In the genomic region with DNA sequence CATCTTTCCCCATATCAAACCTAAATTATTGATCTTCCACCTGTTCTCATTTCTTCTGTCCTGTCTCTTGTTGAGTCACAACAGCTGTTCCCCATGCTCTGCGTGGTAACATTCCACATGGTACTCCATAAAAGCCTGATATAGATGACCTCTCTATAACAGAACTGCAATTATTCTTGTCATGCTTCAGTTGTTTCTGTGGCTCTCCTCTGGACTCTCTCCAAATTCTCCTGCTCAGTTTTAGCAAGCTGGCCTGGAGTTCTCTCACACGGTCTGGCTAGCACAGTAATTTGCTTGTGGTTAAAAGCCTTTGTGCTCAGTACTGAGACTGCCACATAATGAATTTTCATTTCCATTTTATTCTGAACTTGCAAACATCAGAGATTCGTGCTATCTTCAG, we compare ENCODE assay signal across 9 cellular contexts. TPM values are rescaled to one million over a fixed set of nuclear protein-coding genes. Genes with fewer than 3 reads are reported as not detected.
DNase-seq lines count a peak whose midpoint lies in the region; ATAC-seq, FAIRE-seq and TF ChIP-seq lines count a peak whose summit lies in the region.
"Had no signal": no experiment of that assay in that cellular context is flagged by ENCODE, and none has a peak within 500 bp of the region (broad histone marks: within the 10 kb centered on the region; RNA-seq: fewer than 3 reads in every experiment).

No MANE protein-coding gene starts in this region.

- no peak for TF ChIP-seq POLR2A in HepG2 (IDR thresholded peaks at IDR 0.05; ENCODE audit: insufficient read depth in 1 of 2, low read depth in 2 of 2, low read length in 2 of 2)
- TF ChIP-seq POLR2A in thyroid gland (IDR thresholded peaks at IDR 0.05) = no peak

- no peak overlapping the region for H2AFZ ChIP-seq in HepG2 (ENCODE audit: low read length)

- no peaks in the 10 kb centered on the region for H3K27me3 ChIP-seq in liver (ENCODE audit: control insufficient read depth in 4 of 4, insufficient read depth in 4 of 4, low read length in 3 of 4)
- H3K27me3 ChIP-seq in HepG2 (ENCODE audit: control insufficient read depth in 1 of 2, insufficient read depth in 2 of 2, low read length in 2 of 2) = no peaks in the 10 kb centered on the region
- H3K27me3 ChIP-seq in thyroid gland = no peaks in the 10 kb centered on the region

- H3K4me1 ChIP-seq in liver (ENCODE audit: control insufficient read depth in 4 of 4, insufficient read depth in 4 of 4, low read length in 3 of 4) (peaks cover 5 to 22% (median 15%) of the 10 kb centered on the region in 4 donors), HepG2 (ENCODE audit: insufficient read depth, low read length) (no peaks in the 10 kb centered on the region), thyroid gland (peaks cover 14 to 22% of the 10 kb centered on the region in 2 donors)

- TF ChIP-seq RAD21 in liver (IDR thresholded peaks at IDR 0.05) (no peak), HepG2 (CRISPR knock-in tag; IDR thresholded peaks at IDR 0.05) (no peak)

- DNase-seq in HepG2 (ENCODE audit: low spot score) (no peak), NCI-H2227 (lab: John Stamatoyannopoulos, UW; ENCODE audit: unreplicated experiment) (peak; percentile 71), foreskin fibroblast (peak; percentile 34 to 57), thyroid gland (peak; percentile 68 to 74), posterior vena cava (ENCODE audit: low spot score) (no peak)
- DNase-seq: CD4-positive, CD25-positive, alpha-beta regulatory T cell had no signal

- TF ChIP-seq CTCF in liver (IDR thresholded peaks at IDR 0.05; ENCODE audit: low read depth, low read length, missing input control) (no peak), HepG2 (CRISPR knock-in tag; IDR thresholded peaks at IDR 0.05) (no peak), foreskin fibroblast (IDR thresholded peaks at IDR 0.05; ENCODE audit: low read depth, low read length) (no peak), thyroid gland (IDR thresholded peaks at IDR 0.05) (no peak)

- ATAC-seq in HepG2 (no peak), GM21526 (IDR thresholded peaks at IDR 0.05; ENCODE audit: low FRiP score, unreplicated experiment) (no peak), HG03378 (IDR thresholded peaks at IDR 0.05; ENCODE audit: unreplicated experiment) (no peak)

- TF ChIP-seq EP300 in HepG2 (IDR thresholded peaks at IDR 0.05; ENCODE audit: low read depth in 2 of 2, low read length in 2 of 2) (no peak), HepG2 (CRISPR knock-in tag; IDR thresholded peaks at IDR 0.05; ENCODE audit: borderline replicate concordance) (no peak)

- H3K9me3 ChIP-seq in liver (ENCODE audit: control insufficient read depth in 4 of 4, low read length in 3 of 4) (no peaks in the 10 kb centered on the region), HepG2 (ENCODE audit: low read length) (no peaks in the 10 kb centered on the region), thyroid gland (no peaks in the 10 kb centered on the region)

- H3K27ac ChIP-seq in liver (ENCODE audit: low read depth in 1 of 2, low read length in 2 of 2) = peak overlapping the region; percentile 10 to 42
- no peak overlapping the region for H3K27ac ChIP-seq in HepG2 (ENCODE audit: extremely low read length, insufficient read depth, low read length)
- H3K27ac ChIP-seq in thyroid gland = peak overlapping the region; percentile 53 to 85 (median 80)

- no peaks in the 10 kb centered on the region for H4K20me1 ChIP-seq in HepG2 (ENCODE audit: insufficient read depth, low read length)

- no TSS peak for BruUV-seq in HepG2 (replicated peaks; lab: Mats Ljungman, UMichigan)

- H3K4me3 ChIP-seq in liver (ENCODE audit: low read depth in 1 of 3, low read length in 3 of 3) = no peak overlapping the region
- H3K4me3 ChIP-seq in HepG2 (replicated peaks in 1 of 3; ENCODE audit: insufficient read depth in 1 of 3, low read depth in 2 of 3, low read length in 3 of 3) = no peak overlapping the region
- no peak overlapping the region for H3K4me3 ChIP-seq in foreskin fibroblast (ENCODE audit: low read depth in 1 of 2, low read length in 2 of 2)
- no peak overlapping the region for H3K4me3 ChIP-seq in thyroid gland (replicated peaks in 1 of 3)

- H3K9ac ChIP-seq in liver (ENCODE audit: low read depth in 1 of 2, low read length in 2 of 2) (peak overlapping the region in 1 of 2 donors; percentile 61), HepG2 (ENCODE audit: insufficient read depth, low read depth, low read length) (no peak overlapping the region)

- in situ Hi-C loops in HepG2 (cut with HindIII; ENCODE audit: extremely low pct_ligation_motif_present, low pct_unique_long_range_greater_than_20kb) = no loop called here

- 27% methylated on average over 3 of the region's 3 CpGs for WGBS in liver
- 88% methylated on average over 3 of the region's 3 CpGs for WGBS in HepG2 (ENCODE audit: low lambda C conversion rate)
- 18 to 32% methylated on average over 3 of the region's 3 CpGs for WGBS in thyroid gland, 2 donors

- no peaks in the 10 kb centered on the region for H3K79me2 ChIP-seq in HepG2 (ENCODE audit: insufficient read depth, low read length)

- intact Hi-C loops in HepG2 (cut with micrococcal nuclease; ENCODE audit: unreplicated experiment) = no loop called here
- intact Hi-C loops in thyroid gland (cut with DNase I) = no loop called here
- intact Hi-C loops in posterior vena cava (cut with DNase I) = no loop called here

- H3K4me2 ChIP-seq in HepG2 (ENCODE audit: low read depth, low read length) = no peak overlapping the region

- no peak for FAIRE-seq in HepG2 (lab: Jason Lieb, UNC)

- POLR2A ChIA-PET in HepG2 (lab: Yijun Ruan, JAX) = no interaction called here

- peaks cover 0 to 3% (median 0%) of the 10 kb centered on the region in 4 donors for H3K36me3 ChIP-seq in liver (ENCODE audit: control insufficient read depth in 4 of 4, insufficient read depth in 3 of 4, low read depth in 1 of 4, low read length in 3 of 4)
- H3K36me3 ChIP-seq in HepG2 (replicated peaks in 1 of 2; ENCODE audit: control insufficient read depth in 1 of 2, insufficient read depth in 2 of 2, low read length in 2 of 2) = no peaks in the 10 kb centered on the region; a peak in 1 of 5 replicates
- H3K36me3 ChIP-seq in thyroid gland = no peaks in the 10 kb centered on the region

- CTCF ChIA-PET in HepG2 (lab: Yijun Ruan, JAX; ENCODE audit: low intra/inter-chr PET ratio, low total read pairs) = no interaction called here

RNA-seq across cellular contexts. Expression of a gene that starts 10.6 kb away (rescaled TPM):
- total RNA-seq in liver = 1 to 10 TPM in 1 of 2 donors, under 1 TPM in 1; 0.14 to 1.4 TPM
- polyA plus RNA-seq in liver = under 1 TPM; 0.12 to 0.64 TPM
- 0.07 TPM in 1 of 2 replicates, not detected in the other for total RNA-seq in HepG2 (2016; rRNA removed; fragmentation: Illumina TruSeq; extraction: Trizol)
- total RNA-seq in HepG2 (2016; cell fraction: cytosol; rRNA removed; fragmentation: Illumina TruSeq; extraction: Trizol; ENCODE audit: low read depth) = 0.26 and 0.30 TPM in 2 replicates
- 0.19 TPM in 1 of 2 replicates, not detected in the other for total RNA-seq in HepG2 (2016; cell fraction: insoluble cytoplasmic fraction; rRNA removed; fragmentation: Illumina TruSeq; extraction: Trizol)
- 0.22 TPM in 1 of 2 replicates, not detected in the other for total RNA-seq in HepG2 (2016; cell fraction: membrane; rRNA removed; fragmentation: Illumina TruSeq; extraction: Trizol)
- total RNA-seq in HepG2 (2016; cell fraction: nucleus; rRNA removed; fragmentation: Illumina TruSeq; extraction: Trizol) = 0.19 TPM in 1 of 2 replicates, not detected in the other
- polyA plus RNA-seq in HepG2 (2011; rRNA removed) = 0.32 and 0.46 TPM in 2 replicates
- polyA plus RNA-seq in HepG2 (2011; cell fraction: cytosol; rRNA removed) = 0.04 and 0.08 TPM in 2 replicates
- polyA plus RNA-seq in HepG2 (2011; cell fraction: nucleus; rRNA removed) = 0.82 and 1.2 TPM in 2 replicates
- 0.24 and 0.29 TPM in 2 replicates for polyA plus RNA-seq in HepG2 (2012)
- polyA plus RNA-seq in HepG2 (2016; cell fraction: cytosol; fragmentation: Illumina TruSeq; extraction: Trizol; ENCODE audit: low read depth) = not detected in 2 replicates
- not detected in 2 replicates for polyA plus RNA-seq in HepG2 (2016; cell fraction: insoluble cytoplasmic fraction; fragmentation: Illumina TruSeq; extraction: Trizol; ENCODE audit: low read depth)
- polyA plus RNA-seq in HepG2 (2016; cell fraction: membrane; fragmentation: Illumina TruSeq; extraction: Trizol; ENCODE audit: low read depth) = not detected in 2 replicates
- 0.79 and 1.3 TPM in 2 replicates for polyA plus RNA-seq in HepG2 (2016; cell fraction: nucleus; fragmentation: Illumina TruSeq; extraction: Trizol; ENCODE audit: insufficient read depth, low read depth)
- polyA minus RNA-seq in HepG2 (2011; rRNA and poly(A)+ RNA removed; ENCODE audit: low replicate concordance) = not detected in 2 replicates
- not detected in 2 replicates for polyA minus RNA-seq in HepG2 (2011; cell fraction: cytosol; rRNA and poly(A)+ RNA removed)
- 0.64 and 0.99 TPM in 2 replicates for polyA minus RNA-seq in HepG2 (2011; cell fraction: nucleus; rRNA and poly(A)+ RNA removed)
- 1 to 10 TPM in 3 of 4 donors, under 1 TPM in 1; 0.39 to 3.6 (median 2.3) TPM for total RNA-seq in thyroid gland
- total RNA-seq in posterior vena cava = under 1 TPM; 0.51 to 0.71 TPM
- polyA plus RNA-seq: CD4-positive, CD25-positive, alpha-beta regulatory T cell had no signal

RNA-seq across cellular contexts. Expression of a gene that starts 55.7 kb away (rescaled TPM):
- total RNA-seq in liver (10 to 100 TPM in 1 of 2 donors, 1 to 10 TPM in 1; 8.1 to 11.2 TPM), HepG2 (2016; rRNA removed; fragmentation: Illumina TruSeq; extraction: Trizol) (12.4 and 15.6 TPM in 2 replicates), thyroid gland (10 to 100 TPM; 27.6 to 39.5 (median 36.1) TPM), posterior vena cava (10 to 100 TPM; 12.6 to 17.7 TPM)
- polyA plus RNA-seq in liver (10 to 100 TPM in 1 of 2 donors, 1 to 10 TPM in 1; 3.5 to 10.6 TPM), HepG2 (2011; rRNA removed) (9.3 and 10.0 TPM in 2 replicates)
- total RNA-seq in HepG2 (2016; cell fraction: cytosol; rRNA removed; fragmentation: Illumina TruSeq; extraction: Trizol; ENCODE audit: low read depth) = 1.3 and 1.5 TPM in 2 replicates
- 12.8 and 17.2 TPM in 2 replicates for total RNA-seq in HepG2 (2016; cell fraction: insoluble cytoplasmic fraction; rRNA removed; fragmentation: Illumina TruSeq; extraction: Trizol)
- 2.2 and 3.6 TPM in 2 replicates for total RNA-seq in HepG2 (2016; cell fraction: membrane; rRNA removed; fragmentation: Illumina TruSeq; extraction: Trizol)
- total RNA-seq in HepG2 (2016; cell fraction: nucleus; rRNA removed; fragmentation: Illumina TruSeq; extraction: Trizol) = 23.2 and 26.0 TPM in 2 replicates
- polyA plus RNA-seq in HepG2 (2011; cell fraction: cytosol; rRNA removed) = 1.4 and 2.1 TPM in 2 replicates
- polyA plus RNA-seq in HepG2 (2011; cell fraction: nucleus; rRNA removed) = 12.4 and 19.0 TPM in 2 replicates
- 9.4 and 9.9 TPM in 2 replicates for polyA plus RNA-seq in HepG2 (2012)
- 0.52 and 0.58 TPM in 2 replicates for polyA plus RNA-seq in HepG2 (2016; cell fraction: cytosol; fragmentation: Illumina TruSeq; extraction: Trizol; ENCODE audit: low read depth)
- polyA plus RNA-seq in HepG2 (2016; cell fraction: insoluble cytoplasmic fraction; fragmentation: Illumina TruSeq; extraction: Trizol; ENCODE audit: low read depth) = 13.6 and 15.3 TPM in 2 replicates
- polyA plus RNA-seq in HepG2 (2016; cell fraction: membrane; fragmentation: Illumina TruSeq; extraction: Trizol; ENCODE audit: low read depth) = 1.7 and 3.0 TPM in 2 replicates
- polyA plus RNA-seq in HepG2 (2016; cell fraction: nucleus; fragmentation: Illumina TruSeq; extraction: Trizol; ENCODE audit: insufficient read depth, low read depth) = 30.9 and 31.7 TPM in 2 replicates
- polyA minus RNA-seq in HepG2 (2011; rRNA and poly(A)+ RNA removed; ENCODE audit: low replicate concordance) = 1.7 and 3.2 TPM in 2 replicates
- 3.6 TPM in 2 replicates for polyA minus RNA-seq in HepG2 (2011; cell fraction: cytosol; rRNA and poly(A)+ RNA removed)
- polyA minus RNA-seq in HepG2 (2011; cell fraction: nucleus; rRNA and poly(A)+ RNA removed) = 43.8 and 51.6 TPM in 2 replicates

RNA-seq across cellular contexts. Expression of a gene that starts 55.9 kb away (rescaled TPM):
- 1 to 10 TPM; 1.3 to 5.9 TPM for total RNA-seq in liver
- 1 to 10 TPM in 1 of 2 donors, under 1 TPM in 1; 0.55 to 1.3 TPM for polyA plus RNA-seq in liver
- 10.7 and 18.0 TPM in 2 replicates for total RNA-seq in HepG2 (2016; rRNA removed; fragmentation: Illumina TruSeq; extraction: Trizol)
- total RNA-seq in HepG2 (2016; cell fraction: cytosol; rRNA removed; fragmentation: Illumina TruSeq; extraction: Trizol; ENCODE audit: low read depth) = 1.6 and 1.8 TPM in 2 replicates
- total RNA-seq in HepG2 (2016; cell fraction: insoluble cytoplasmic fraction; rRNA removed; fragmentation: Illumina TruSeq; extraction: Trizol) = 10.9 and 17.6 TPM in 2 replicates
- total RNA-seq in HepG2 (2016; cell fraction: membrane; rRNA removed; fragmentation: Illumina TruSeq; extraction: Trizol) = 4.0 and 4.5 TPM in 2 replicates
- total RNA-seq in HepG2 (2016; cell fraction: nucleus; rRNA removed; fragmentation: Illumina TruSeq; extraction: Trizol) = 15.0 and 16.2 TPM in 2 replicates
- 1.4 and 2.3 TPM in 2 replicates for polyA plus RNA-seq in HepG2 (2011; rRNA removed)
- polyA plus RNA-seq in HepG2 (2011; cell fraction: cytosol; rRNA removed) = 0.48 and 0.72 TPM in 2 replicates
- polyA plus RNA-seq in HepG2 (2011; cell fraction: nucleus; rRNA removed) = 2.1 and 2.5 TPM in 2 replicates
- polyA plus RNA-seq in HepG2 (2012) = 4.0 and 6.9 TPM in 2 replicates
- polyA plus RNA-seq in HepG2 (2016; cell fraction: cytosol; fragmentation: Illumina TruSeq; extraction: Trizol; ENCODE audit: low read depth) = 0.26 and 0.27 TPM in 2 replicates
- 14.8 and 15.6 TPM in 2 replicates for polyA plus RNA-seq in HepG2 (2016; cell fraction: insoluble cytoplasmic fraction; fragmentation: Illumina TruSeq; extraction: Trizol; ENCODE audit: low read depth)
- polyA plus RNA-seq in HepG2 (2016; cell fraction: membrane; fragmentation: Illumina TruSeq; extraction: Trizol; ENCODE audit: low read depth) = 1.1 and 1.4 TPM in 2 replicates
- polyA plus RNA-seq in HepG2 (2016; cell fraction: nucleus; fragmentation: Illumina TruSeq; extraction: Trizol; ENCODE audit: insufficient read depth, low read depth) = 23.3 and 25.3 TPM in 2 replicates
- 1.5 and 4.4 TPM in 2 replicates for polyA minus RNA-seq in HepG2 (2011; rRNA and poly(A)+ RNA removed; ENCODE audit: low replicate concordance)
- polyA minus RNA-seq in HepG2 (2011; cell fraction: cytosol; rRNA and poly(A)+ RNA removed) = 1.3 and 2.4 TPM in 2 replicates
- 6.5 and 7.0 TPM in 2 replicates for polyA minus RNA-seq in HepG2 (2011; cell fraction: nucleus; rRNA and poly(A)+ RNA removed)
- total RNA-seq in thyroid gland = 1 to 10 TPM; 2.6 to 4.6 (median 3.5) TPM
- 1 to 10 TPM; 2.3 to 2.9 TPM for total RNA-seq in posterior vena cava

Comparison
In these comparisons a context has a peak if more than half of its experiments do, and no peak if none do; other contexts are left out.
1. DNase-seq: peak in NCI-H2227 (single experiment), foreskin fibroblast (2 of 2) and thyroid gland (2 of 2); none in HepG2 (single experiment) and posterior vena cava (single experiment).